In the genomic region with DNA sequence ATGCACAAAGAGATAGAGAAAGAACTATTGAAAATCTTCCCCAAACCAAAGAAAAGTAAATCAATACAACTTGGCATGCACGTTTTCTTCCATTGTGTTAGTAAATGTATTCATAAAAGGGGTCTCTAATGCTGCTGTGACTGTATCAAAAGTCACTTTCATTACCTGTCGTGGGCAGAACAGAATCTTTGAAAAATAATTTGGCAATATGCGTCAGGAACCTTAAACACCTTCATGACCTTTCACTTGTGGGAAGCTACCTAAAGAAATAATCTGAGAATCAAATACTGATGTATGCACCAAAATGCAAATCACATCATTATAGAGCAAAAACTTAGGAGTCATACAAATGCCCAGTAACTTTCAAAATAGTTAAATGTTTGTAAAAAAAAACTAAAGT, we compare ENCODE assay signal across 12 cellular contexts.
"Had no signal": no experiment of that assay in that cellular context is flagged by ENCODE, and none has a peak within 500 bp of the region (broad histone marks: within the 10 kb centered on the region; RNA-seq: fewer than 3 reads in every experiment).

No MANE protein-coding gene starts in this region.

- H3K27ac Mint-ChIP-seq: activated CD4-positive, alpha-beta T cell treated with anti-CD3 and anti-CD28 coated beads, Interleukin-2, amount 10 ng/mL, durations not matched to agents 24 days and 14 days; nephron; stimulated activated naive B cell treated with anti-CD40 and anti-IgM and Interleukin-4, amounts not matched to agents 10 μg/mL and 1 μg/mL and 100 μg/mL, for 72 hours had no signal

- H3K36me3 ChIP-seq: sigmoid colon, SJSA1, thyroid gland had no signal

- H3K4me3 Mint-ChIP-seq: activated CD4-positive, alpha-beta T cell treated with anti-CD3 and anti-CD28 coated beads, Interleukin-2, amount 10 ng/mL, durations not matched to agents 24 days and 14 days; nephron; stimulated activated naive B cell treated with anti-CD40 and anti-IgM and Interleukin-4, amounts not matched to agents 10 μg/mL and 1 μg/mL and 100 μg/mL, for 72 hours had no signal

- H3K4me1 ChIP-seq: sigmoid colon, SJSA1, thyroid gland had no signal

- ATAC-seq: stimulated activated naive B cell treated with anti-CD40 and anti-IgM and Interleukin-4, amounts not matched to agents 10 μg/mL and 1 μg/mL and 100 μg/mL, for 72 hours had no signal

- H3K4me3 ChIP-seq: sigmoid colon, SJSA1, thyroid gland had no signal

- H3K27me3 Mint-ChIP-seq: activated CD4-positive, alpha-beta T cell treated with anti-CD3 and anti-CD28 coated beads, Interleukin-2, amount 10 ng/mL, durations not matched to agents 24 days and 14 days had no signal

- DNase-seq: activated CD4-positive, alpha-beta T cell treated with anti-CD3 and anti-CD28 coated beads, Interleukin-2, amount 10 ng/mL, durations not matched to agents 24 days and 14 days; activated naive CD4-positive, alpha-beta T cell treated with Interleukin-2 at 50 U/mL for 16 hours; mesenchymal stem cell; nucleus accumbens; posterior cingulate gyrus; sigmoid colon; stimulated activated CD4-positive, alpha-beta T cell treated with anti-CD3 and anti-CD28 coated beads, Interleukin-4, amount 100 ng/mL, for 24 hours; stimulated activated naive B cell treated with anti-CD40 and anti-IgM and Interleukin-4, amounts not matched to agents 10 μg/mL and 1 μg/mL and 100 μg/mL, for 72 hours; T-helper 2 cell; thyroid gland had no signal

- H3K36me3 Mint-ChIP-seq: stimulated activated naive B cell treated with anti-CD40 and anti-IgM and Interleukin-4, amounts not matched to agents 10 μg/mL and 1 μg/mL and 100 μg/mL, for 72 hours had no signal

- H3K9me3 ChIP-seq: sigmoid colon, SJSA1, thyroid gland had no signal

- H3K27ac ChIP-seq: sigmoid colon, SJSA1, thyroid gland had no signal

- H3K27me3 ChIP-seq: sigmoid colon, SJSA1, thyroid gland had no signal
